Comparison of ENCODE assay signal across 8 cellular contexts in the genomic region with DNA sequence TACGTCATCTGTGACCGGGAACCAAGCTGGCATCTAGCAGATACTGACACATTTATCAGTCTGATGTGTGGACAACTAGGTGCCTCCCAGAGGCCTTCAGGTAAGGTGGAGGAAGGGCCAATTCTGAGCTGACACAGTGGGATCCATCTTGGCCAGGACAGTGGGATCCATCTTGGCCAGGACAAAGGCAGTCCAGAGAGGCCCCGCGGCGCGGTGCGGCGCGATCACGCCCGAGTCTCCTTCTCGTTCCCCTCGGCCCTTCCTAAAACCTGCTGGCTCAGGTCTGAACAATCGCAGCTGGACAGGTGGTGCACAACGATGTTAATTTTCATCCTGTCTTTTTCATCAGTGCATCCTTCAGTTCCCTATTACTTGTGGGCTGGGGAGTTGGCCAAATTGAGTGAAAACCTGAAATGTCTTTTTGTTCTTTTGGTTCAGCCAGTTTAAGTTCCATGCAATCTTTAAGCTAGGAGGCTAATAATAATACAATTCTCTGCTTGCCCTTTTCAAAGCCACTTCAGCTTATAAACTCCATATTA. TPM values are rescaled to one million over a fixed set of nuclear protein-coding genes. Genes with fewer than 3 reads are reported as not detected.
DNase-seq lines count a peak whose midpoint lies in the region; ATAC-seq and TF ChIP-seq lines count a peak whose summit lies in the region.

No MANE protein-coding gene starts in this region.

- no peaks in the 10 kb centered on the region for H3K27me3 ChIP-seq in BLaER1
- H3K27me3 ChIP-seq in adipocyte (replicated peaks; ENCODE audit: control insufficient read depth, insufficient read depth, low read length): no peaks in the 10 kb centered on the region

- ATAC-seq in HG02610 (IDR thresholded peaks at IDR 0.05; ENCODE audit: unreplicated experiment): no peak

- H3K9ac ChIP-seq in BLaER1 (peak overlapping the region; percentile 97), adipocyte (ENCODE audit: low read length) (peak overlapping the region; percentile 99)

- no peaks in the 10 kb centered on the region for H3K9me3 ChIP-seq in BLaER1
- no peaks in the 10 kb centered on the region for H3K9me3 ChIP-seq in adipocyte (ENCODE audit: control insufficient read depth, low read length)

- H3K4me1 Mint-ChIP-seq in type B pancreatic cell (ENCODE audit: unreplicated experiment): peaks cover 27% of the 10 kb centered on the region

- no peak for DNase-seq in LNCaP clone FGC (ENCODE audit: low read depth)
- no peak for DNase-seq in adipocyte (ENCODE audit: low read depth)
- peak; percentile 22 for DNase-seq in medulla oblongata (ENCODE audit: extremely low spot score)
- DNase-seq in type B pancreatic cell (ENCODE audit: extremely low spot score, unreplicated experiment): no peak
- DNase-seq in NCI-H2171 treated with DMSO at 0.1 percent for 48 hours (lab: John Stamatoyannopoulos, UW): no peak
- DNase-seq in stimulated activated CD4-positive, alpha-beta T cell treated with anti-CD3 and anti-CD28 coated beads, Interleukin-12 subunit alpha, Interleukin-12 subunit beta, amount 100 ng/mL, for 4 hours: no peak

- H3K4me3 ChIP-seq in BLaER1 (peak overlapping the region; percentile 81), LNCaP clone FGC (ENCODE audit: low read depth, low read length) (peak overlapping the region; percentile 85), adipocyte (ENCODE audit: low read length) (peak overlapping the region; percentile 99)

- H3K27me3 Mint-ChIP-seq in type B pancreatic cell: no peaks in the 10 kb centered on the region

- TF ChIP-seq CTCF in LNCaP clone FGC (IDR thresholded peaks at IDR 0.05; ENCODE audit: control insufficient read depth, extremely low read depth, insufficient read depth) (no peak), type B pancreatic cell (conservative IDR thresholded peaks at IDR 0.05) (no peak)

- H3K4me3 Mint-ChIP-seq in type B pancreatic cell: peak overlapping the region; percentile 94

- H3K36me3 ChIP-seq in BLaER1 (peaks cover 7% of the 10 kb centered on the region), adipocyte (ENCODE audit: control insufficient read depth, insufficient read depth, low read length, severe bottlenecking) (no peaks in the 10 kb centered on the region)

- H3K27ac ChIP-seq in BLaER1: peak overlapping the region; percentile 94

- H3K4me1 ChIP-seq in BLaER1: peaks cover 37% of the 10 kb centered on the region
- peaks cover 27% of the 10 kb centered on the region for H3K4me1 ChIP-seq in adipocyte (ENCODE audit: control insufficient read depth, insufficient read depth, low read length)

- peaks cover 35% of the 10 kb centered on the region for H4K20me1 ChIP-seq in BLaER1

- H3K9me3 Mint-ChIP-seq in type B pancreatic cell: no peaks in the 10 kb centered on the region

- H3K36me3 Mint-ChIP-seq in type B pancreatic cell: peaks cover 17% of the 10 kb centered on the region

- peak overlapping the region; percentile 64 for H3K4me2 ChIP-seq in BLaER1

- H3K27ac Mint-ChIP-seq in type B pancreatic cell: peak overlapping the region; percentile 99

RNA-seq across cellular contexts. Expression of a gene that starts 0.5 kb away (rescaled TPM):
- 259 and 270 TPM in 2 replicates for total RNA-seq in type B pancreatic cell (ENCODE audit: low replicate concordance)
